13 cellular contexts compared by ENCODE assay signal in genomic region chr4:118113220-118113619, GRCh38.
DNase-seq lines count a peak whose midpoint lies in the region; ATAC-seq and TF ChIP-seq lines count a peak whose summit lies in the region.
"Had no signal": no experiment of that assay in that cellular context is flagged by ENCODE, and none has a peak within 500 bp of the region (broad histone marks: within the 10 kb centered on the region; RNA-seq: fewer than 3 reads in every experiment).

No MANE protein-coding gene starts in this region.

- H3K4me3 ChIP-seq in SK-N-SH (ENCODE audit: low read depth in 2 of 2, low read length in 1 of 2) (no peak overlapping the region), GM23248 (no peak overlapping the region)
- H3K4me3 ChIP-seq: adrenal gland had no signal

- H3K27me3 ChIP-seq in SK-N-SH (ENCODE audit: insufficient read depth) = no peaks in the 10 kb centered on the region
- no peaks in the 10 kb centered on the region for H3K27me3 ChIP-seq in GM23248 (replicated peaks; ENCODE audit: insufficient read depth)
- H3K27me3 ChIP-seq: adrenal gland had no signal

- in situ Hi-C loops in GM23248 (cut with MboI) = no loop called here

- peak; percentile 70 for ATAC-seq in GM19397 (IDR thresholded peaks at IDR 0.05; ENCODE audit: unreplicated experiment)
- peak; percentile 67 for ATAC-seq in HG03039 (IDR thresholded peaks at IDR 0.05; ENCODE audit: unreplicated experiment)

- H3K9me3 Mint-ChIP-seq in T-helper 1 cell treated with Interleukin-12 subunit alpha and Interleukin-12 subunit beta and Interleukin-4 antibody, amounts not matched to agents 30 μg/mL and 1 μg/mL, for 36 hours = peaks cover 19% of the 10 kb centered on the region

- peaks cover 7% of the 10 kb centered on the region for H3K4me1 Mint-ChIP-seq in T-helper 1 cell treated with Interleukin-12 subunit alpha and Interleukin-12 subunit beta and Interleukin-4 antibody, amounts not matched to agents 30 μg/mL and 1 μg/mL, for 36 hours (ENCODE audit: low read depth)

- H3K36me3 ChIP-seq in SK-N-SH (replicated peaks in 1 of 2; ENCODE audit: control insufficient read depth in 1 of 2, insufficient read depth in 2 of 2, low read length in 1 of 2) = no peaks in the 10 kb centered on the region
- no peaks in the 10 kb centered on the region for H3K36me3 ChIP-seq in GM23248 (ENCODE audit: low read depth)
- H3K36me3 ChIP-seq: adrenal gland had no signal

- H3K9me3 ChIP-seq in SK-N-SH (no peaks in the 10 kb centered on the region), GM23248 (ENCODE audit: low read depth) (peaks cover 3% of the 10 kb centered on the region)
- H3K9me3 ChIP-seq: adrenal gland had no signal

- H3K9ac ChIP-seq in SK-N-SH = no peak overlapping the region
- no peak overlapping the region for H3K9ac ChIP-seq in GM23248
- H3K9ac ChIP-seq: KMS-11 had no signal

- H3K9me2 ChIP-seq in SK-N-SH (no peaks in the 10 kb centered on the region), GM23248 (ENCODE audit: insufficient read depth) (no peaks in the 10 kb centered on the region)

- no peaks in the 10 kb centered on the region for H4K20me1 ChIP-seq in SK-N-SH (ENCODE audit: insufficient read depth)
- no peaks in the 10 kb centered on the region for H4K20me1 ChIP-seq in GM23248 (ENCODE audit: insufficient read depth)

- TF ChIP-seq CTCF in SK-N-SH (IDR thresholded peaks at IDR 0.05) = no peak

- TF ChIP-seq RAD21 in SK-N-SH (IDR thresholded peaks at IDR 0.05; ENCODE audit: low read length) = no peak

- H2AFZ ChIP-seq in SK-N-SH (ENCODE audit: low read depth) (no peak overlapping the region), GM23248 (no peak overlapping the region)

- H3K4me2 ChIP-seq in SK-N-SH = no peak overlapping the region
- no peak overlapping the region for H3K4me2 ChIP-seq in GM23248 (ENCODE audit: unreplicated experiment)
- H3K4me2 ChIP-seq: KMS-11 had no signal

- 35% methylated on average over 2 of the region's 2 CpGs for WGBS in SK-N-SH (ENCODE audit: low lambda C conversion rate)
- WGBS in GM23248 (ENCODE audit: low coverage in 1 of 2, low lambda C conversion rate in 2 of 2, missing lambda C conversion rate in 2 of 2), 2 experiments = 3 to 9% methylated on average over 2 of the region's 2 CpGs

- no peaks in the 10 kb centered on the region; a peak in 1 of 4 replicates for H3K4me1 ChIP-seq in SK-N-SH (ENCODE audit: control insufficient read depth in 1 of 2, insufficient read depth in 2 of 2, low read depth in 1 of 2, low read length in 1 of 2)
- 0 out of 2 replicates have a peak, but pooled peaks cover 7% of the 10 kb centered on the region for H3K4me1 ChIP-seq in GM23248 (ENCODE audit: insufficient read depth)
- H3K4me1 ChIP-seq: adrenal gland had no signal

- H3K79me2 ChIP-seq in SK-N-SH (ENCODE audit: insufficient read depth) (no peaks in the 10 kb centered on the region), GM23248 (ENCODE audit: insufficient read depth) (no peaks in the 10 kb centered on the region)

- no peak overlapping the region for H3K27ac ChIP-seq in SK-N-SH (ENCODE audit: low read depth in 2 of 2, low read length in 1 of 2)
- no peak overlapping the region for H3K27ac ChIP-seq in GM23248
- H3K27ac ChIP-seq: adrenal gland, KMS-11 had no signal

- no peak for TF ChIP-seq EP300 in SK-N-SH (IDR thresholded peaks at IDR 0.05; ENCODE audit: borderline replicate concordance in 1 of 2, low read depth in 1 of 2, low read length in 1 of 2)

- CTCF ChIA-PET in SK-N-SH (lab: Yijun Ruan, JAX) = no interaction called here

- DNase-seq in DMS53 (lab: John Stamatoyannopoulos, UW) = peak; percentile 4
- DNase-seq in glomerular visceral epithelial cell (ENCODE audit: extremely low spot score) = no peak
- DNase-seq in SK-N-SH = no peak
- DNase-seq in HCEC 1CT = no peak
- DNase-seq in GM23248 = no peak
- DNase-seq: activated CD4-positive, CD25-positive, alpha-beta regulatory T cell; adrenal gland; kidney; posterior cingulate gyrus had no signal

- H3K4me3 Mint-ChIP-seq in T-helper 1 cell treated with Interleukin-12 subunit alpha and Interleukin-12 subunit beta and Interleukin-4 antibody, amounts not matched to agents 30 μg/mL and 1 μg/mL, for 36 hours = peak overlapping the region; percentile 12

- POLR2A ChIA-PET in SK-N-SH (lab: Yijun Ruan, JAX) = no interaction called here

- no peaks in the 10 kb centered on the region for H3F3A ChIP-seq in SK-N-SH (replicated peaks; ENCODE audit: insufficient read depth)
- no peaks in the 10 kb centered on the region for H3F3A ChIP-seq in GM23248 (ENCODE audit: insufficient read depth)

- no peak overlapping the region for H3K27ac Mint-ChIP-seq in T-helper 1 cell treated with Interleukin-12 subunit alpha and Interleukin-12 subunit beta and Interleukin-4 antibody, amounts not matched to agents 30 μg/mL and 1 μg/mL, for 36 hours

- H3K27me3 Mint-ChIP-seq in T-helper 1 cell treated with Interleukin-12 subunit alpha and Interleukin-12 subunit beta and Interleukin-4 antibody, amounts not matched to agents 30 μg/mL and 1 μg/mL, for 36 hours (ENCODE audit: low read depth) = no peaks in the 10 kb centered on the region

- no peaks in the 10 kb centered on the region for H3K36me3 Mint-ChIP-seq in T-helper 1 cell treated with Interleukin-12 subunit alpha and Interleukin-12 subunit beta and Interleukin-4 antibody, amounts not matched to agents 30 μg/mL and 1 μg/mL, for 36 hours (ENCODE audit: low read depth)

TF ChIP-seq in SK-N-SH, 30 proteins besides CTCF, POLR2A, EP300 and RAD21:
- TF ChIP-seq USF2 (IDR thresholded peaks at IDR 0.05; ENCODE audit: borderline replicate concordance, low read depth, low read length) = no peak
- TF ChIP-seq MXI1 (IDR thresholded peaks at IDR 0.05; ENCODE audit: low read depth, low read length) = no peak
- no peak for TF ChIP-seq ELF1 (IDR thresholded peaks at IDR 0.05)
- TF ChIP-seq RXRA (IDR thresholded peaks at IDR 0.05; ENCODE audit: borderline replicate concordance, low read depth) = no peak
- TF ChIP-seq MAX (IDR thresholded peaks at IDR 0.05; ENCODE audit: low read depth) = no peak
TF ChIP-seq in SK-N-SH: peak in this region for 0.
